23 cellular contexts compared by ENCODE assay signal in the genomic region with DNA sequence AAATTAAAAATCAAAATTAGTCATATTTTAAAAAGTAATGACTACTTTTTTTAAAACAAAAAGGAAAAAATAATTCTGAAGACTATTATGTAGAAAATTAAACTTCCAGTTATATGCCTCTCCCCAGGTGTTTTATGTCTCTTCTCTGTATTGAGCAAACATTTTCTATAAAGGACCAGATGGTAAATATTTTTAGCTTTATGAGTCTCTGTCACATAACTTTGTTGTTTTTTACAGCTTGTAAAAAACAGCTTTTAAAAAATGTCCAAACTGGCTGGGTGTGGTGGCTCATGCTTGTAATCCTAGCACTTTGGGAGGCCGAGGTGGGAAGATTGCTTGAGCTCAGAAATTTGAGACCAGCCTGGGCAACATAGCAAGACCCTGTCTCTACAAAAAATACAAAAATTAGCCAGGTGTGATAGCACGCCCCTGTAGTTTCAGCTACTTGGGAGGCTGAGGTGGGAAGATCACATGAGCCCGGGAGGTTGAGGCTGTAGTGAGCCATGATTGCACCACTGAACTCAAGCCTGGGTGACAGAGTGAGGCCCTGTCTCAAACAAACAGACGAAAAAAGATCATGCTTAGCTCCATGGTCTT.
"Had no signal": no experiment of that assay in that cellular context is flagged by ENCODE, and none has a peak within 500 bp of the region (broad histone marks: within the 10 kb centered on the region; RNA-seq: fewer than 3 reads in every experiment).

No MANE protein-coding gene starts in this region.

- H3K9me3 Mint-ChIP-seq: immature natural killer cell; memory B cell; mesothelial cell of epicardium; natural killer cell treated with Interleukin-12 subunit alpha and Interleukin-12 subunit beta and Interleukin-15 and Interleukin-18, amount 100 ng/mL, for 72 hours; neural progenitor cell; stimulated activated memory B cell treated with anti-CD40 and anti-IgM and Interleukin-4, amounts not matched to agents 10 μg/mL and 1 μg/mL and 100 μg/mL, for 72 hours; stimulated activated naive CD8-positive, alpha-beta T cell treated with anti-CD3 and anti-CD28 coated beads, Interleukin-15, Interleukin-2, amounts not matched to agents 100 ng/mL and 50 ng/mL, for 24 hours had no signal

- H3K4me3 Mint-ChIP-seq: immature natural killer cell; memory B cell; mesothelial cell of epicardium; natural killer cell treated with Interleukin-12 subunit alpha and Interleukin-12 subunit beta and Interleukin-15 and Interleukin-18, amount 100 ng/mL, for 72 hours; neural progenitor cell; stimulated activated memory B cell treated with anti-CD40 and anti-IgM and Interleukin-4, amounts not matched to agents 10 μg/mL and 1 μg/mL and 100 μg/mL, for 72 hours; stimulated activated naive CD8-positive, alpha-beta T cell treated with anti-CD3 and anti-CD28 coated beads, Interleukin-15, Interleukin-2, amounts not matched to agents 100 ng/mL and 50 ng/mL, for 24 hours had no signal

- DNase-seq: cortex of kidney; dorsolateral prefrontal cortex; effector memory CD4-positive, alpha-beta T cell; immature natural killer cell; left ventricle myocardium inferior; lower lobe of right lung; nucleus accumbens; ovary; right cardiac atrium; stimulated activated CD4-positive, alpha-beta T cell treated with anti-CD3 and anti-CD28 coated beads, Interleukin-4, amount 100 ng/mL, for 1 hour; tibial artery; uterus had no signal

- H3K4me1 Mint-ChIP-seq: memory B cell, mesothelial cell of epicardium, neural progenitor cell had no signal

- H2AFZ ChIP-seq: neural progenitor cell had no signal

- H3K27me3 Mint-ChIP-seq: memory B cell; natural killer cell treated with Interleukin-12 subunit alpha and Interleukin-12 subunit beta and Interleukin-15 and Interleukin-18, amount 100 ng/mL, for 72 hours; stimulated activated memory B cell treated with anti-CD40 and anti-IgM and Interleukin-4, amounts not matched to agents 10 μg/mL and 1 μg/mL and 100 μg/mL, for 72 hours; stimulated activated naive CD8-positive, alpha-beta T cell treated with anti-CD3 and anti-CD28 coated beads, Interleukin-15, Interleukin-2, amounts not matched to agents 100 ng/mL and 50 ng/mL, for 24 hours had no signal

- H3K36me3 ChIP-seq: ovary, uterus had no signal

- H3K4me2 ChIP-seq: neural progenitor cell, smooth muscle cell had no signal

- FAIRE-seq: endometrium, keratinocyte had no signal

- H3K27ac Mint-ChIP-seq: memory B cell; mesothelial cell of epicardium; natural killer cell treated with Interleukin-12 subunit alpha and Interleukin-12 subunit beta and Interleukin-15 and Interleukin-18, amount 100 ng/mL, for 72 hours; neural progenitor cell; stimulated activated memory B cell treated with anti-CD40 and anti-IgM and Interleukin-4, amounts not matched to agents 10 μg/mL and 1 μg/mL and 100 μg/mL, for 72 hours; stimulated activated naive CD8-positive, alpha-beta T cell treated with anti-CD3 and anti-CD28 coated beads, Interleukin-15, Interleukin-2, amounts not matched to agents 100 ng/mL and 50 ng/mL, for 24 hours had no signal

- H3K4me3 ChIP-seq: dorsolateral prefrontal cortex, left ventricle myocardium inferior, lower lobe of right lung, neural progenitor cell, ovary, smooth muscle cell, tibial artery, upper lobe of left lung, uterus had no signal

- H3K4me1 ChIP-seq: left ventricle myocardium inferior, lower lobe of right lung, neural progenitor cell, tibial artery, upper lobe of left lung, uterus had no signal

- ATAC-seq: esophagus mucosa; natural killer cell treated with Interleukin-12 subunit alpha and Interleukin-12 subunit beta and Interleukin-15 and Interleukin-18, amount 100 ng/mL, for 72 hours; right cardiac atrium; stimulated activated memory B cell treated with anti-CD40 and anti-IgM and Interleukin-4, amounts not matched to agents 10 μg/mL and 1 μg/mL and 100 μg/mL, for 72 hours had no signal

- H3K27me3 ChIP-seq: dorsolateral prefrontal cortex, neural progenitor cell, ovary, tibial artery, upper lobe of left lung, uterus had no signal

- H3K27ac ChIP-seq: dorsolateral prefrontal cortex, left ventricle myocardium inferior, lower lobe of right lung, ovary, tibial artery, upper lobe of left lung had no signal

- H3K9me3 ChIP-seq: left ventricle myocardium inferior, lower lobe of right lung, ovary, tibial artery, upper lobe of left lung, uterus had no signal

- H3K9ac ChIP-seq: neural progenitor cell had no signal
